ENCODE assay signal across 1 cellular context in the genomic region with DNA sequence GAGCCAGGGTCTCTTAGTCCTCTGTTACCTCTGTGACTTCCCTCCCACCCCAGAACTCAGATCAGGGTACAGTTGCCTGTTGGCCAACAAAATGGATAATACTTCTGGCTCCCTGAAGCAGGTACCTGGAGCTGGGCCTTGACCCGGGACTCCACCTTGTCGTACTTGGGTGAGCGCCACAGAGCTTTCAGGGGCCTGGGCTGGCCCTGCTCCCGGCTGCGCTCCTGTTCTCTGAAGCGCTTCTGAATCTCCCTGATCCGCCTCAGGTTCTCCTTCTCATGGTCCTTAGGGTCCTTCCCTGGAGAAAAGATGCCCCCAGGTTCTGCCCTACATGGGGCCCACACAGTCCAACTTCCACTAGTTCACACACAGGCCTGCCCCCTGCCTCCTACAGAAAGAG.
TF ChIP-seq lines count a peak whose summit lies in the region.

No MANE protein-coding gene starts in this region.

TF ChIP-seq in GM23338, 12 proteins besides CTCF, POLR2A, EP300 and RAD21:
- TF ChIP-seq, protein P1, sequence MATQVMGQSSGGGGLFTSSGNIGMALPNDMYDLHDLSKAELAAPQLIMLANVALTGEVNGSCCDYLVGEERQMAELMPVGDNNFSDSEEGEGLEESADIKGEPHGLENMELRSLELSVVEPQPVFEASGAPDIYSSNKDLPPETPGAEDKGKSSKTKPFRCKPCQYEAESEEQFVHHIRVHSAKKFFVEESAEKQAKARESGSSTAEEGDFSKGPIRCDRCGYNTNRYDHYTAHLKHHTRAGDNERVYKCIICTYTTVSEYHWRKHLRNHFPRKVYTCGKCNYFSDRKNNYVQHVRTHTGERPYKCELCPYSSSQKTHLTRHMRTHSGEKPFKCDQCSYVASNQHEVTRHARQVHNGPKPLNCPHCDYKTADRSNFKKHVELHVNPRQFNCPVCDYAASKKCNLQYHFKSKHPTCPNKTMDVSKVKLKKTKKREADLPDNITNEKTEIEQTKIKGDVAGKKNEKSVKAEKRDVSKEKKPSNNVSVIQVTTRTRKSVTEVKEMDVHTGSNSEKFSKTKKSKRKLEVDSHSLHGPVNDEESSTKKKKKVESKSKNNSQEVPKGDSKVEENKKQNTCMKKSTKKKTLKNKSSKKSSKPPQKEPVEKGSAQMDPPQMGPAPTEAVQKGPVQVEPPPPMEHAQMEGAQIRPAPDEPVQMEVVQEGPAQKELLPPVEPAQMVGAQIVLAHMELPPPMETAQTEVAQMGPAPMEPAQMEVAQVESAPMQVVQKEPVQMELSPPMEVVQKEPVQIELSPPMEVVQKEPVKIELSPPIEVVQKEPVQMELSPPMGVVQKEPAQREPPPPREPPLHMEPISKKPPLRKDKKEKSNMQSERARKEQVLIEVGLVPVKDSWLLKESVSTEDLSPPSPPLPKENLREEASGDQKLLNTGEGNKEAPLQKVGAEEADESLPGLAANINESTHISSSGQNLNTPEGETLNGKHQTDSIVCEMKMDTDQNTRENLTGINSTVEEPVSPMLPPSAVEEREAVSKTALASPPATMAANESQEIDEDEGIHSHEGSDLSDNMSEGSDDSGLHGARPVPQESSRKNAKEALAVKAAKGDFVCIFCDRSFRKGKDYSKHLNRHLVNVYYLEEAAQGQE (IDR thresholded peaks at IDR 0.05; ENCODE audit: unreplicated experiment), result no peak
- TF ChIP-seq STAT1 (IDR thresholded peaks at IDR 0.05; ENCODE audit: unreplicated experiment), result no peak
- no peak for TF ChIP-seq POLR2AphosphoS5 (IDR thresholded peaks at IDR 0.05; ENCODE audit: low read depth)
- no peak for TF ChIP-seq NANOG (IDR thresholded peaks at IDR 0.05; ENCODE audit: borderline replicate concordance)
- TF ChIP-seq CREB1 (CRISPR knock-in tag; IDR thresholded peaks at IDR 0.05; ENCODE audit: low read depth), result no peak
- no peak for TF ChIP-seq EZH2phosphoT487 (IDR thresholded peaks at IDR 0.05; ENCODE audit: unreplicated experiment)
- TF ChIP-seq, protein P2, sequence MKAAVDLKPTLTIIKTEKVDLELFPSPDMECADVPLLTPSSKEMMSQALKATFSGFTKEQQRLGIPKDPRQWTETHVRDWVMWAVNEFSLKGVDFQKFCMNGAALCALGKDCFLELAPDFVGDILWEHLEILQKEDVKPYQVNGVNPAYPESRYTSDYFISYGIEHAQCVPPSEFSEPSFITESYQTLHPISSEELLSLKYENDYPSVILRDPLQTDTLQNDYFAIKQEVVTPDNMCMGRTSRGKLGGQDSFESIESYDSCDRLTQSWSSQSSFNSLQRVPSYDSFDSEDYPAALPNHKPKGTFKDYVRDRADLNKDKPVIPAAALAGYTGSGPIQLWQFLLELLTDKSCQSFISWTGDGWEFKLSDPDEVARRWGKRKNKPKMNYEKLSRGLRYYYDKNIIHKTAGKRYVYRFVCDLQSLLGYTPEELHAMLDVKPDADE (IDR thresholded peaks at IDR 0.05), result no peak
